Comparison of ENCODE assay signal across 8 cellular contexts in genomic region chr3:42071720-42072582, GRCh38. TPM values are rescaled to one million over a fixed set of nuclear protein-coding genes. Genes with fewer than 3 reads are reported as not detected.
DNase-seq lines count a peak whose midpoint lies in the region; ATAC-seq, FAIRE-seq and TF ChIP-seq lines count a peak whose summit lies in the region.

No MANE protein-coding gene starts in this region.

- no peak for TF ChIP-seq CTCF in smooth muscle cell (IDR thresholded peaks at IDR 0.05; ENCODE audit: borderline replicate concordance, insufficient read depth, poor library complexity, severe bottlenecking)

- no peak overlapping the region for H2AFZ ChIP-seq in smooth muscle cell (ENCODE audit: low read depth)

- ATAC-seq in HG03060 (IDR thresholded peaks at IDR 0.05; ENCODE audit: low read depth, unreplicated experiment) = peak; percentile 37

- H3K4me1 ChIP-seq in smooth muscle cell (ENCODE audit: low read depth) = peaks cover 20% of the 10 kb centered on the region

- DNase-seq in GDM1 (lab: John Stamatoyannopoulos, UW) (peak; percentile 76), NCI-H774 (lab: John Stamatoyannopoulos, UW) (peak; percentile 35), T47D (ENCODE audit: low read depth in 1 of 2, low spot score in 1 of 2) (peak; percentile 47 to 82), smooth muscle cell (lab: John Stamatoyannopoulos, UW; ENCODE audit: unreplicated experiment) (no peak), NCI-H187 treated with DMSO at 0.1 percent for 48 hours (lab: John Stamatoyannopoulos, UW) (no peak)
- DNase-seq in effector CD4-positive, alpha-beta T cell = no peak

- 18% methylated on average over 14 of the region's 14 CpGs for WGBS in smooth muscle cell (ENCODE audit: low lambda C conversion rate)

- H4K20me1 ChIP-seq in smooth muscle cell (ENCODE audit: low read depth) = no peaks in the 10 kb centered on the region

- H3K36me3 ChIP-seq in smooth muscle cell (ENCODE audit: low read depth) = no peaks in the 10 kb centered on the region

- in situ Hi-C loops in T47D (cut with HindIII; ENCODE audit: low pct_unique_long_range_greater_than_20kb, low sequenced_read_pairs) = no loop called here

- H3K9me3 ChIP-seq in smooth muscle cell (replicated peaks; ENCODE audit: low read depth) = no peaks in the 10 kb centered on the region

- FAIRE-seq in islet of Langerhans (lab: Jason Lieb, UNC) = peak; percentile 87

- peak overlapping the region; percentile 28 for H3K4me3 ChIP-seq in smooth muscle cell

- no peaks in the 10 kb centered on the region for H3K27me3 ChIP-seq in smooth muscle cell (ENCODE audit: low read depth)

- peaks cover 54% of the 10 kb centered on the region for H3K79me2 ChIP-seq in smooth muscle cell (ENCODE audit: low read depth)

- H3K9ac ChIP-seq in smooth muscle cell (ENCODE audit: low read depth) = no peak overlapping the region

- peak overlapping the region; percentile 80 for H3K4me2 ChIP-seq in smooth muscle cell

- peaks cover 43% of the 10 kb centered on the region for H3F3A ChIP-seq in smooth muscle cell (ENCODE audit: low read depth)

- H3K27ac ChIP-seq in smooth muscle cell (ENCODE audit: low read depth) = peak overlapping the region; percentile 78

RNA-seq across cellular contexts. Expression of gene TRAK1, which starts 19.2 kb away (rescaled TPM):
- 13.7 and 16.3 TPM in 2 replicates for total RNA-seq in smooth muscle cell
- polyA plus RNA-seq in smooth muscle cell = 8.7 and 13.9 TPM in 2 replicates

Comparison
In these comparisons a context has a peak if more than half of its experiments do, and no peak if none do; other contexts are left out.
1. DNase-seq: peak in GDM1 (single experiment), NCI-H774 (single experiment) and T47D (2 of 2); none in smooth muscle cell (single experiment), effector CD4-positive, alpha-beta T cell (single experiment) and NCI-H187 treated with DMSO at 0.1 percent for 48 hours (single experiment).